8 cellular contexts compared by ENCODE assay signal in genomic region chr1:9275567-9276034, GRCh38. TPM values are rescaled to one million over a fixed set of nuclear protein-coding genes. Genes with fewer than 3 reads are reported as not detected.
DNase-seq lines count a peak whose midpoint lies in the region; ATAC-seq, FAIRE-seq and TF ChIP-seq lines count a peak whose summit lies in the region.

No MANE protein-coding gene starts in this region.

- H3K36me3 ChIP-seq in keratinocyte (ENCODE audit: control insufficient read depth in 2 of 2, extremely low read depth in 1 of 2, insufficient read depth in 2 of 2, low read length in 2 of 2): no peaks in the 10 kb centered on the region

- no peak overlapping the region for H3K9ac ChIP-seq in keratinocyte (ENCODE audit: control insufficient read depth, extremely low read depth, insufficient read depth, low read length)

- DNase-seq in RPMI7951 (ENCODE audit: low read depth) (peak; percentile 98), keratinocyte (ENCODE audit: low read depth, low spot score) (no peak), NCI-H345 treated with DMSO at 0.1 percent for 48 hours (lab: John Stamatoyannopoulos, UW; ENCODE audit: unreplicated experiment) (no peak)
- DNase-seq in activated T-helper 9 cell treated with anti-CD3 and anti-CD28 coated beads, Interleukin-2, amount 50 U/mL, for 16 hours (ENCODE audit: low read depth): peak; percentile 58
- DNase-seq in stimulated activated CD8-positive, alpha-beta memory T cell treated with anti-CD3 and anti-CD28 coated beads, Interleukin-4, amount 100 ng/mL, for 4 hours (ENCODE audit: low read depth in 2 of 2, low spot score in 1 of 2): peak; percentile 62
- DNase-seq in effector CD8-positive, alpha-beta T cell (lab: John Stamatoyannopoulos, UW): no peak

- peaks cover 19% of the 10 kb centered on the region for H3K4me1 ChIP-seq in keratinocyte (ENCODE audit: control insufficient read depth, extremely low read depth, insufficient read depth, low read length)

- no peaks in the 10 kb centered on the region for H3K9me3 ChIP-seq in keratinocyte (ENCODE audit: control insufficient read depth, low read depth, low read length)

- H3K79me2 ChIP-seq in keratinocyte (ENCODE audit: control insufficient read depth, insufficient read depth, low read length): no peaks in the 10 kb centered on the region

- ATAC-seq in GM18519 (IDR thresholded peaks at IDR 0.05; ENCODE audit: low FRiP score, unreplicated experiment): peak; percentile 53
- peak; percentile 60 for ATAC-seq in HG03039 (IDR thresholded peaks at IDR 0.05; ENCODE audit: unreplicated experiment)

- peak overlapping the region; percentile 15 for H3K4me2 ChIP-seq in keratinocyte (ENCODE audit: control insufficient read depth, extremely low read depth, insufficient read depth, low read depth, low read length)

- no peak overlapping the region for H3K27ac ChIP-seq in keratinocyte (ENCODE audit: control insufficient read depth, insufficient read depth, low read length)

- peaks cover 6% of the 10 kb centered on the region for H3K27me3 ChIP-seq in keratinocyte (ENCODE audit: control insufficient read depth, extremely low read depth, insufficient read depth, low read length)

- peak overlapping the region in 1 of 3 experiments; percentile 2 for H3K4me3 ChIP-seq in keratinocyte (ENCODE audit: control insufficient read depth in 2 of 3, extremely low read depth in 1 of 3, insufficient read depth in 2 of 3, low read depth in 1 of 3, low read length in 3 of 3)

- H3K9me1 ChIP-seq in keratinocyte (ENCODE audit: control insufficient read depth, extremely low read depth, insufficient read depth, low read length): no peaks in the 10 kb centered on the region

- no peak for TF ChIP-seq CTCF in keratinocyte (optimal IDR thresholded peaks at IDR 0.05 in 1 of 3, IDR thresholded peaks at IDR 0.05 in 1 of 3, conservative IDR thresholded peaks at IDR 0.05 in 1 of 3; ENCODE audit: extremely low read depth in 1 of 3, insufficient read depth in 2 of 3, low read length in 3 of 3)

- H4K20me1 ChIP-seq in keratinocyte (ENCODE audit: control insufficient read depth, extremely low read depth, insufficient read depth, low read length): no peaks in the 10 kb centered on the region

- peak; percentile 92 for FAIRE-seq in keratinocyte (lab: Jason Lieb, UNC)

- no peak overlapping the region for H2AFZ ChIP-seq in keratinocyte (ENCODE audit: control insufficient read depth, low read length)

- dilution Hi-C loops in keratinocyte (cut with MboI; ENCODE audit: extremely low pct_ligation_motif_present, low sequenced_read_pairs): no loop called here

RNA-seq across cellular contexts. Expression of gene SPSB1, which starts 17.1 kb away (rescaled TPM):
- total RNA-seq in RPMI7951 (2014; rRNA removed; shearing (Covaris generic)): 7.6 and 10.3 TPM in 2 replicates
- polyA plus RNA-seq in keratinocyte: 16.9 to 43.2 TPM (median 19.8 TPM) in 3 replicates
- 19.8 TPM for polyA plus RNA-seq in keratinocyte (2011; ENCODE audit: low read depth)
- 12.1 and 17.8 TPM in 2 replicates for polyA plus RNA-seq in keratinocyte (2011; cell fraction: cytosol; rRNA removed)
- 19.7 and 26.5 TPM in 2 replicates for polyA plus RNA-seq in keratinocyte (2011; cell fraction: nucleus; rRNA removed)
- 18.5 and 23.4 TPM in 2 replicates for polyA plus RNA-seq in keratinocyte (2012; ENCODE audit: low replicate concordance)
- 14.3 to 41.7 TPM (median 16.8 TPM) in 3 replicates for polyA minus RNA-seq in keratinocyte
- 18.4 TPM for polyA minus RNA-seq in keratinocyte (2011; cell fraction: cytosol; rRNA and poly(A)+ RNA removed)
- polyA minus RNA-seq in keratinocyte (2011; cell fraction: nucleus; rRNA and poly(A)+ RNA removed): 19.2 and 24.3 TPM in 2 replicates

RNA-seq across cellular contexts. Expression of gene H6PD, which starts 41.0 kb away (rescaled TPM):
- 8.4 and 10.2 TPM in 2 replicates for total RNA-seq in RPMI7951 (2014; rRNA removed; shearing (Covaris generic))
- polyA plus RNA-seq in keratinocyte: 3.3 to 4.5 TPM (median 4.4 TPM) in 3 replicates
- 1.2 TPM for polyA plus RNA-seq in keratinocyte (2011; ENCODE audit: low read depth)
- 2.1 TPM in 2 replicates for polyA plus RNA-seq in keratinocyte (2011; cell fraction: cytosol; rRNA removed)
- 13.8 and 18.0 TPM in 2 replicates for polyA plus RNA-seq in keratinocyte (2011; cell fraction: nucleus; rRNA removed)
- 4.2 and 5.5 TPM in 2 replicates for polyA plus RNA-seq in keratinocyte (2012; ENCODE audit: low replicate concordance)
- polyA minus RNA-seq in keratinocyte: 4.9 to 10.6 TPM (median 6.0 TPM) in 3 replicates
- polyA minus RNA-seq in keratinocyte (2011; cell fraction: cytosol; rRNA and poly(A)+ RNA removed): 4.6 TPM
- 12.8 and 18.5 TPM in 2 replicates for polyA minus RNA-seq in keratinocyte (2011; cell fraction: nucleus; rRNA and poly(A)+ RNA removed)

Comparison
In these comparisons a context has a peak if more than half of its experiments do, and no peak if none do; other contexts are left out.
1. DNase-seq: peak in RPMI7951 (single experiment), activated T-helper 9 cell treated with anti-CD3 and anti-CD28 coated beads, Interleukin-2, amount 50 U/mL, for 16 hours (single experiment) and stimulated activated CD8-positive, alpha-beta memory T cell treated with anti-CD3 and anti-CD28 coated beads, Interleukin-4, amount 100 ng/mL, for 4 hours (2 of 2); none in keratinocyte (single experiment), NCI-H345 treated with DMSO at 0.1 percent for 48 hours (single experiment) and effector CD8-positive, alpha-beta T cell (single experiment).